Comparison of ENCODE assay signal across 1 cellular context in the genomic region with DNA sequence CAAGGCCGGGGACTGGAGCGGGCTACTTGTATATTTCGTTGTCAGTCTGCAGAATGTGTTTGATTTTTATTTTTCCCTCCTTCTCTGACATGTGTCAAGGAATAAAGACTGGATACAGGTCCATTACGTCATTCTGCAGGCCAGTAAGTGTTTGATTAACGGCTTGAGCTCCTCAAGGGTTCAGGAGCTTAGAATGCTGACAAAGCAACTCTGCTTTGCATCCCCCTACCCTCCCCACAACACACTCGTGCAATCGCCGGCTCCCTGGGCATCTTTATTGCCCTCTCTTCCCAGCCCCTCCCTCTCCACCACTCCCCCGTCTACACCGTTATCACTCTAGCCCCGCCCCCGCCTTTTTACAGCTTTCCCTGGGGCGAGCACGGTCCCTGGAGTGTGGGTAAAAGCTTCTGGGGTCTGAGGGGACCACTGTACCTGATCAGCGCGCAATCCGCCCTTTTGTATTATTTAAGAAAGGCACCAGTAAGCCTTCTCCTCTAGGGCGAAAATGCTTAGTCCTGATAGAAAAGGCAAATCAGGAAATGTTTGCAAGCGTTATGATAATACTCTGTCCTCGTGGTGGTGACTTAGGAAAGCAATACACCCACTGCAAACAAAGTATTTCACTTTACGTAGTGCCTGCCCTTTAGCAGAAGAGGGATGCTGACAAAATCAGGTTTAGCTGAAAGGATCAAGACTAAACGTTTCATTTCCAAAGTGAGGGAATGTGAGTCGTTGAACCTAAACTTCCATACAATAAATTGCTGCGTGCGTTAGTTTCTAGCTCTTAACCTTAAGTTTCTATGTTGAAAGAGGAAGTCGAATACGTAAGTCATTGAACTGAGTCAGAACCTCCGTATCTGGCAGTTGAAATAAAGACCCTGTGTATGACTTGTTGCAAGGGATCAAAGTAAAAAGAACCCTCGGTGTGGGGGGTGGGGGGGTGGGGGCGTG.
A peak's percentile ranks its signal among the peaks of the same experiment; 100 is the strongest.
TF ChIP-seq lines count a peak whose summit lies in the region.

No MANE protein-coding gene starts in this region.

TF ChIP-seq in GM12878, 131 proteins besides CTCF, POLR2A, EP300 and RAD21 (continued from another document and continues in another):
- TF ChIP-seq, protein P1, sequence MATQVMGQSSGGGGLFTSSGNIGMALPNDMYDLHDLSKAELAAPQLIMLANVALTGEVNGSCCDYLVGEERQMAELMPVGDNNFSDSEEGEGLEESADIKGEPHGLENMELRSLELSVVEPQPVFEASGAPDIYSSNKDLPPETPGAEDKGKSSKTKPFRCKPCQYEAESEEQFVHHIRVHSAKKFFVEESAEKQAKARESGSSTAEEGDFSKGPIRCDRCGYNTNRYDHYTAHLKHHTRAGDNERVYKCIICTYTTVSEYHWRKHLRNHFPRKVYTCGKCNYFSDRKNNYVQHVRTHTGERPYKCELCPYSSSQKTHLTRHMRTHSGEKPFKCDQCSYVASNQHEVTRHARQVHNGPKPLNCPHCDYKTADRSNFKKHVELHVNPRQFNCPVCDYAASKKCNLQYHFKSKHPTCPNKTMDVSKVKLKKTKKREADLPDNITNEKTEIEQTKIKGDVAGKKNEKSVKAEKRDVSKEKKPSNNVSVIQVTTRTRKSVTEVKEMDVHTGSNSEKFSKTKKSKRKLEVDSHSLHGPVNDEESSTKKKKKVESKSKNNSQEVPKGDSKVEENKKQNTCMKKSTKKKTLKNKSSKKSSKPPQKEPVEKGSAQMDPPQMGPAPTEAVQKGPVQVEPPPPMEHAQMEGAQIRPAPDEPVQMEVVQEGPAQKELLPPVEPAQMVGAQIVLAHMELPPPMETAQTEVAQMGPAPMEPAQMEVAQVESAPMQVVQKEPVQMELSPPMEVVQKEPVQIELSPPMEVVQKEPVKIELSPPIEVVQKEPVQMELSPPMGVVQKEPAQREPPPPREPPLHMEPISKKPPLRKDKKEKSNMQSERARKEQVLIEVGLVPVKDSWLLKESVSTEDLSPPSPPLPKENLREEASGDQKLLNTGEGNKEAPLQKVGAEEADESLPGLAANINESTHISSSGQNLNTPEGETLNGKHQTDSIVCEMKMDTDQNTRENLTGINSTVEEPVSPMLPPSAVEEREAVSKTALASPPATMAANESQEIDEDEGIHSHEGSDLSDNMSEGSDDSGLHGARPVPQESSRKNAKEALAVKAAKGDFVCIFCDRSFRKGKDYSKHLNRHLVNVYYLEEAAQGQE (IDR thresholded peaks at IDR 0.05; ENCODE audit: low read depth, low read length) = no peak
- no peak; the same call in none of the 2 replicates for TF ChIP-seq SIN3A (IDR thresholded peaks at IDR 0.05; ENCODE audit: low read depth, low read length)
- TF ChIP-seq KDM1A (IDR thresholded peaks at IDR 0.05; ENCODE audit: borderline replicate concordance) = no peak
- no peak for TF ChIP-seq ZBTB33 (IDR thresholded peaks at IDR 0.05)
- TF ChIP-seq BACH1 (IDR thresholded peaks at IDR 0.05; ENCODE audit: borderline replicate concordance) = no peak
- no peak for TF ChIP-seq E4F1 (IDR thresholded peaks at IDR 0.05; ENCODE audit: borderline replicate concordance, partially characterized antibody)
- peak; percentile 93; the same call in 1 of the 2 replicates for TF ChIP-seq SMAD5 (IDR thresholded peaks at IDR 0.05; ENCODE audit: low read depth)
- TF ChIP-seq EED (IDR thresholded peaks at IDR 0.05; ENCODE audit: low read depth) = peak; percentile 34; the same call in 1 of the 2 replicates
- no peak for TF ChIP-seq ZNF274 (IDR thresholded peaks at IDR 0.05; ENCODE audit: insufficient read depth, insufficient read length)
- TF ChIP-seq IRF4 (IDR thresholded peaks at IDR 0.05; ENCODE audit: low read depth, low read length) = no peak
- peak; percentile 78 for TF ChIP-seq ZSCAN29 (IDR thresholded peaks at IDR 0.05)
- peak; percentile 70 for TF ChIP-seq ZBED1 (IDR thresholded peaks at IDR 0.05; ENCODE audit: borderline replicate concordance)
- no peak for TF ChIP-seq NKRF (conservative IDR thresholded peaks at IDR 0.05)
- no peak for TF ChIP-seq NFXL1 (IDR thresholded peaks at IDR 0.05; ENCODE audit: borderline replicate concordance)
- no peak for TF ChIP-seq CBX3 (IDR thresholded peaks at IDR 0.05; ENCODE audit: borderline replicate concordance, low read depth)
- TF ChIP-seq NR2C1 (IDR thresholded peaks at IDR 0.05) = no peak
- no peak for TF ChIP-seq HDAC6 (IDR thresholded peaks at IDR 0.05; ENCODE audit: unreplicated experiment)
- TF ChIP-seq, protein P2, sequence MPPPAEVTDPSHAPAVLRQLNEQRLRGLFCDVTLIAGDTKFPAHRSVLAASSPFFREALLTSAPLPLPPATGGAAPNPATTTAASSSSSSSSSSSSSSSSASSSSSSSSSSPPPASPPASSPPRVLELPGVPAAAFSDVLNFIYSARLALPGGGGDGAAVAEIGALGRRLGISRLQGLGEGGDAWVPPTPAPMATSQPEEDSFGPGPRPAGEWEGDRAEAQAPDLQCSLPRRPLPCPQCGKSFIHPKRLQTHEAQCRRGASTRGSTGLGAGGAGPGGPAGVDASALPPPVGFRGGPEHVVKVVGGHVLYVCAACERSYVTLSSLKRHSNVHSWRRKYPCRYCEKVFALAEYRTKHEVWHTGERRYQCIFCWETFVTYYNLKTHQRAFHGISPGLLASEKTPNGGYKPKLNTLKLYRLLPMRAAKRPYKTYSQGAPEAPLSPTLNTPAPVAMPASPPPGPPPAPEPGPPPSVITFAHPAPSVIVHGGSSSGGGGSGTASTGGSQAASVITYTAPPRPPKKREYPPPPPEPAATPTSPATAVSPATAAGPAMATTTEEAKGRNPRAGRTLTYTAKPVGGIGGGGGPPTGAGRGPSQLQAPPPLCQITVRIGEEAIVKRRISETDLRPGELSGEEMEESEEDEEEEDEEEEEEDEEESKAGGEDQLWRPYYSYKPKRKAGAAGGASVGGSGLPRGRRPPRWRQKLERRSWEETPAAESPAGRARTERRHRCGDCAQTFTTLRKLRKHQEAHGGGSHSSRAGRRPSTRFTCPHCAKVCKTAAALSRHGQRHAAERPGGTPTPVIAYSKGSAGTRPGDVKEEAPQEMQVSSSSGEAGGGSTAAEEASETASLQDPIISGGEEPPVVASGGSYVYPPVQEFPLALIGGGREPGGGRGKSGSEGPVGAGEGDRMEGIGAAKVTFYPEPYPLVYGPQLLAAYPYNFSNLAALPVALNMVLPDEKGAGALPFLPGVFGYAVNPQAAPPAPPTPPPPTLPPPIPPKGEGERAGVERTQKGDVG (CRISPR knock-in tag; IDR thresholded peaks at IDR 0.05) = no peak
- no peak for TF ChIP-seq KAT2A (conservative IDR thresholded peaks at IDR 0.05; ENCODE audit: control insufficient read depth, low read depth, low read length)
- peak; percentile 19 for TF ChIP-seq BCL3 (IDR thresholded peaks at IDR 0.05; ENCODE audit: borderline replicate concordance, insufficient read depth, low read depth, low read length, poor library complexity, severe bottlenecking)
- no peak for TF ChIP-seq ZZZ3 (IDR thresholded peaks at IDR 0.05; ENCODE audit: control insufficient read depth, insufficient read length, low read depth)
- TF ChIP-seq ZNF687 (IDR thresholded peaks at IDR 0.05) = peak; percentile 18; the same call in 1 of the 2 replicates
- TF ChIP-seq TARDBP (IDR thresholded peaks at IDR 0.05; ENCODE audit: borderline replicate concordance) = no peak
- TF ChIP-seq RELA (IDR thresholded peaks at IDR 0.05; ENCODE audit: borderline replicate concordance, partially characterized antibody) = no peak
- TF ChIP-seq, protein P3, sequence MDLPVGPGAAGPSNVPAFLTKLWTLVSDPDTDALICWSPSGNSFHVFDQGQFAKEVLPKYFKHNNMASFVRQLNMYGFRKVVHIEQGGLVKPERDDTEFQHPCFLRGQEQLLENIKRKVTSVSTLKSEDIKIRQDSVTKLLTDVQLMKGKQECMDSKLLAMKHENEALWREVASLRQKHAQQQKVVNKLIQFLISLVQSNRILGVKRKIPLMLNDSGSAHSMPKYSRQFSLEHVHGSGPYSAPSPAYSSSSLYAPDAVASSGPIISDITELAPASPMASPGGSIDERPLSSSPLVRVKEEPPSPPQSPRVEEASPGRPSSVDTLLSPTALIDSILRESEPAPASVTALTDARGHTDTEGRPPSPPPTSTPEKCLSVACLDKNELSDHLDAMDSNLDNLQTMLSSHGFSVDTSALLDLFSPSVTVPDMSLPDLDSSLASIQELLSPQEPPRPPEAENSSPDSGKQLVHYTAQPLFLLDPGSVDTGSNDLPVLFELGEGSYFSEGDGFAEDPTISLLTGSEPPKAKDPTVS (IDR thresholded peaks at IDR 0.05; ENCODE audit: low read depth, low read length) = no peak
- TF ChIP-seq BCL11A (IDR thresholded peaks at IDR 0.05; ENCODE audit: low read depth, low read length) = no peak
- TF ChIP-seq TBL1XR1 (IDR thresholded peaks at IDR 0.05; ENCODE audit: low read depth, low read length) = no peak
- TF ChIP-seq ZNF207 (IDR thresholded peaks at IDR 0.05; ENCODE audit: borderline replicate concordance) = no peak
